In genomic region chr17:40028595-40028994, GRCh38 we compare ENCODE assay signal across 25 cellular contexts. TPM values are rescaled to one million over a fixed set of nuclear protein-coding genes. Genes with fewer than 3 reads are reported as not detected.
"Had no signal": no experiment of that assay in that cellular context is flagged by ENCODE, and none has a peak within 500 bp of the region (broad histone marks: within the 10 kb centered on the region; RNA-seq: fewer than 3 reads in every experiment).

No MANE protein-coding gene starts in this region.

- H3K4me1 Mint-ChIP-seq: activated B cell treated with CpG ODN at 0.5 μM for 24 hours had no signal

- H3K27me3 Mint-ChIP-seq: activated B cell treated with CpG ODN at 0.5 μM for 24 hours; activated CD4-positive, alpha-beta memory T cell treated with anti-CD3 and anti-CD28 coated beads for 36 hours; activated CD4-positive, alpha-beta T cell treated with anti-CD3 and anti-CD28 coated beads, Interleukin-2, amount 10 ng/mL, durations not matched to agents 24 days and 14 days; activated naive CD4-positive, alpha-beta T cell treated with anti-CD3 and anti-CD28 coated beads, Interleukin-2, amount 10 ng/mL, durations not matched to agents 7 days and 5 days; activated naive CD8-positive, alpha-beta T cell treated with anti-CD3 and anti-CD28 coated beads, Interleukin-2, amount 10 ng/mL, durations not matched to agents 7 days and 5 days; T-helper 17 cell had no signal

- H3K27ac ChIP-seq: adrenal gland had no signal

- H3K9me3 ChIP-seq: adrenal gland had no signal

- H3K27ac Mint-ChIP-seq: activated B cell treated with CpG ODN at 0.5 μM for 24 hours; activated CD4-positive, alpha-beta memory T cell treated with anti-CD3 and anti-CD28 coated beads for 36 hours; activated CD4-positive, alpha-beta T cell treated with anti-CD3 and anti-CD28 coated beads, Interleukin-2, amount 10 ng/mL, durations not matched to agents 24 days and 14 days; activated naive CD4-positive, alpha-beta T cell treated with anti-CD3 and anti-CD28 coated beads, Interleukin-2, amount 10 ng/mL, durations not matched to agents 7 days and 5 days; activated naive CD8-positive, alpha-beta T cell treated with anti-CD3 and anti-CD28 coated beads, Interleukin-2, amount 10 ng/mL, durations not matched to agents 7 days and 5 days; T-helper 17 cell had no signal

- H3K4me3 ChIP-seq: adrenal gland had no signal

- ATAC-seq: activated T-cell treated with anti-CD3 and anti-CD28 coated beads, Interleukin-2, amount 50 U/mL, for 4 hours; T-helper 17 cell had no signal

- H3K4me3 Mint-ChIP-seq: activated B cell treated with CpG ODN at 0.5 μM for 24 hours; activated CD4-positive, alpha-beta memory T cell treated with anti-CD3 and anti-CD28 coated beads for 36 hours; activated CD4-positive, alpha-beta T cell treated with anti-CD3 and anti-CD28 coated beads, Interleukin-2, amount 10 ng/mL, durations not matched to agents 24 days and 14 days; activated naive CD4-positive, alpha-beta T cell treated with anti-CD3 and anti-CD28 coated beads, Interleukin-2, amount 10 ng/mL, durations not matched to agents 7 days and 5 days; activated naive CD8-positive, alpha-beta T cell treated with anti-CD3 and anti-CD28 coated beads, Interleukin-2, amount 10 ng/mL, durations not matched to agents 7 days and 5 days; activated T-cell treated with anti-CD3 and anti-CD28 coated beads, Interleukin-2, amount 50 U/mL, for 4 hours; T-helper 17 cell had no signal

- DNase-seq: activated B cell treated with CpG ODN at 0.5 μM for 24 hours; activated CD4-positive, alpha-beta memory T cell treated with anti-CD3 and anti-CD28 coated beads for 36 hours; activated CD4-positive, alpha-beta T cell treated with anti-CD3 and anti-CD28 coated beads for 1 hour; activated CD4-positive, alpha-beta T cell treated with anti-CD3 and anti-CD28 coated beads, Interleukin-2, amount 10 ng/mL, durations not matched to agents 24 days and 14 days; activated CD8-positive, alpha-beta memory T cell treated with anti-CD3 and anti-CD28 coated beads for 24 hours; activated gamma-delta T cell treated with Interleukin-2 at 50 U/mL for 16 hours; activated naive CD4-positive, alpha-beta T cell treated with anti-CD3 and anti-CD28 coated beads, Interleukin-2, amount 10 ng/mL, durations not matched to agents 7 days and 5 days; activated naive CD8-positive, alpha-beta T cell treated with anti-CD3 and anti-CD28 coated beads, Interleukin-2, amount 10 ng/mL, durations not matched to agents 7 days and 5 days; activated T-cell treated with anti-CD3 and anti-CD28 coated beads, Interleukin-2, amount 50 U/mL, for 4 hours; adrenal gland; anterior cingulate cortex; caudate nucleus; KG1; NCI-H1048; NCI-H1417; NCI-H1930; NCI-H2171; NCI-H345; NCI-H510A; NCI-H526 treated with DMSO at 0.1 percent for 48 hours; SHP77 treated with DMSO at 0.1 percent for 48 hours; T-helper 17 cell; T-helper 9 cell had no signal

- H3K27me3 ChIP-seq: adrenal gland had no signal

- H3K9me3 Mint-ChIP-seq: activated B cell treated with CpG ODN at 0.5 μM for 24 hours; activated CD4-positive, alpha-beta memory T cell treated with anti-CD3 and anti-CD28 coated beads for 36 hours; activated CD4-positive, alpha-beta T cell treated with anti-CD3 and anti-CD28 coated beads, Interleukin-2, amount 10 ng/mL, durations not matched to agents 24 days and 14 days; activated naive CD4-positive, alpha-beta T cell treated with anti-CD3 and anti-CD28 coated beads, Interleukin-2, amount 10 ng/mL, durations not matched to agents 7 days and 5 days; activated naive CD8-positive, alpha-beta T cell treated with anti-CD3 and anti-CD28 coated beads, Interleukin-2, amount 10 ng/mL, durations not matched to agents 7 days and 5 days; activated T-cell treated with anti-CD3 and anti-CD28 coated beads, Interleukin-2, amount 50 U/mL, for 4 hours had no signal

RNA-seq across cellular contexts. Expression of gene CSF3, which starts 13.4 kb away (rescaled TPM):
- total RNA-seq: activated B cell treated with CpG ODN at 0.5 μM for 24 hours; activated CD4-positive, alpha-beta memory T cell treated with anti-CD3 and anti-CD28 coated beads for 36 hours; activated CD4-positive, alpha-beta T cell treated with anti-CD3 and anti-CD28 coated beads, Interleukin-2, amount 10 ng/mL, durations not matched to agents 24 days and 14 days; activated naive CD8-positive, alpha-beta T cell treated with anti-CD3 and anti-CD28 coated beads, Interleukin-2, amount 10 ng/mL, durations not matched to agents 7 days and 5 days; activated T-cell treated with anti-CD3 and anti-CD28 coated beads, Interleukin-2, amount 50 U/mL, for 4 hours; chondrocyte; M059J; T-helper 17 cell had no signal
